18 cellular contexts compared by ENCODE assay signal in the genomic region with DNA sequence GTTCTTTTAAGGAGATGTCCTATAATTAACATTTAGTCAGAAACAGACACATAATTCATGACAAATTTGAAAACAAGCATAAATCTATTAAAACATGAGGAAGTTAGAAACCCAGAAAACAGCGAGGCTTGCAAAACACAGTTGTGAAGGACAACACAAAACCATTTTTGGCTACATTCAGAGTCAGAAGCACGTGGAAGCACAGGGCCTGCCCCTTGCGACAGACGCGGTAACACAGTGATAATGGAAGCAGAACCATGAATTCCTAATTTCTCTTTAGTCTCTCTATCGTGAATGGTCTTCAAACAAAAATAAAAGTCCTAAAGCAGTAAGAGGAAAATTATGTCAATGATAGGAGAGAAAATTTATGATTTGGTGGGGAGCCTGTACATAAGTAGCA. TPM values are rescaled to one million over a fixed set of nuclear protein-coding genes. Genes with fewer than 3 reads are reported as not detected.
DNase-seq lines count a peak whose midpoint lies in the region; ATAC-seq and TF ChIP-seq lines count a peak whose summit lies in the region.
"Had no signal": no experiment of that assay in that cellular context is flagged by ENCODE, and none has a peak within 500 bp of the region (broad histone marks: within the 10 kb centered on the region; RNA-seq: fewer than 3 reads in every experiment).

No MANE protein-coding gene starts in this region.

- H3K4me1 ChIP-seq in right atrium auricular region (peaks cover 0 to 33% of the 10 kb centered on the region in 2 donors), aorta (ENCODE audit: control insufficient read depth in 1 of 2, insufficient read depth in 2 of 2, low read length in 2 of 2) (peaks cover 0 to 2% of the 10 kb centered on the region in 2 donors)

- H3K4me3 ChIP-seq in right atrium auricular region (no peak overlapping the region), aorta (ENCODE audit: low read length in 2 of 2) (no peak overlapping the region)
- H3K4me3 ChIP-seq: esophagus muscularis mucosa had no signal

- H3K27me3 ChIP-seq in right atrium auricular region (no peaks in the 10 kb centered on the region), aorta (ENCODE audit: control insufficient read depth in 1 of 2, insufficient read depth in 2 of 2, low read length in 1 of 2) (no peaks in the 10 kb centered on the region)
- H3K27me3 ChIP-seq: brain microvascular endothelial cell, esophagus muscularis mucosa had no signal

- DNase-seq in Right ventricle myocardium inferior (ENCODE audit: missing footprints) (no peak), right atrium auricular region (ENCODE audit: low spot score) (no peak), erythroblast (lab: John Stamatoyannopoulos, UW) (peak; percentile 31 to 60), mucosa of gallbladder (ENCODE audit: low spot score) (peak; percentile 18), aorta (peak in 1 of 2 donors; percentile 77), glutamatergic neuron (no peak), NCI-H1436 treated with DMSO at 0.1 percent for 48 hours (lab: John Stamatoyannopoulos, UW) (no peak)
- DNase-seq in activated CD4-positive, alpha-beta T cell treated with anti-CD3 and anti-CD28 coated beads, Interleukin-2, amount 50 U/mL, for 1 hour = no peak
- DNase-seq: activated CD4-positive, alpha-beta T cell treated with anti-CD3 and anti-CD28 coated beads for 36 hours; activated naive CD4-positive, alpha-beta T cell treated with anti-CD3 and anti-CD28 coated beads, Interleukin-2, amount 10 ng/mL, durations not matched to agents 7 days and 5 days; brain microvascular endothelial cell; DMS79 treated with DMSO at 0.1 percent for 48 hours; hippocampal formation; Karpas-422; NCI-H2227 treated with DMSO at 0.1 percent for 48 hours; SHP77 treated with DMSO at 0.1 percent for 48 hours had no signal

- no peaks in the 10 kb centered on the region for H3K36me3 ChIP-seq in right atrium auricular region
- no peaks in the 10 kb centered on the region for H3K36me3 ChIP-seq in aorta (ENCODE audit: control insufficient read depth in 1 of 2, insufficient read depth in 2 of 2, low read length in 1 of 2)
- H3K36me3 ChIP-seq: brain microvascular endothelial cell, esophagus muscularis mucosa had no signal

- TF ChIP-seq CTCF in right atrium auricular region (IDR thresholded peaks at IDR 0.05) (no peak), glutamatergic neuron (IDR thresholded peaks at IDR 0.05; ENCODE audit: partially characterized antibody, unreplicated experiment) (no peak)

- 86 to 87% methylated on average over 6 of the region's 6 CpGs for WGBS in aorta, 2 donors

- no peaks in the 10 kb centered on the region for H3K4me1 Mint-ChIP-seq in glutamatergic neuron (ENCODE audit: low read depth, unreplicated experiment)
- H3K4me1 Mint-ChIP-seq: activated CD4-positive, alpha-beta T cell treated with anti-CD3 and anti-CD28 coated beads for 36 hours had no signal

- H3K27ac ChIP-seq in right atrium auricular region = peak overlapping the region in 1 of 2 donors; percentile 39
- no peak overlapping the region for H3K27ac ChIP-seq in aorta (ENCODE audit: low read depth in 1 of 2, low read length in 2 of 2)
- H3K27ac ChIP-seq: brain microvascular endothelial cell had no signal

- H3K27me3 Mint-ChIP-seq in glutamatergic neuron (ENCODE audit: unreplicated experiment) = no peaks in the 10 kb centered on the region
- H3K27me3 Mint-ChIP-seq: activated CD4-positive, alpha-beta T cell treated with anti-CD3 and anti-CD28 coated beads for 36 hours; activated naive CD4-positive, alpha-beta T cell treated with anti-CD3 and anti-CD28 coated beads, Interleukin-2, amount 10 ng/mL, durations not matched to agents 7 days and 5 days had no signal

- TF ChIP-seq POLR2A in erythroblast (IDR thresholded peaks at IDR 0.05; ENCODE audit: low read length) = no peak

- ATAC-seq in Right ventricle myocardium inferior (peak; percentile 54), aorta (ENCODE audit: low FRiP score) (peak; percentile 57)
- ATAC-seq: activated CD4-positive, alpha-beta T cell treated with anti-CD3 and anti-CD28 coated beads for 36 hours; stimulated activated effector memory CD8-positive, alpha-beta T cell treated with anti-CD3 and anti-CD28 coated beads, Interleukin-12 subunit alpha, Interleukin-12 subunit beta, amount 100 ng/mL, for 72 hours had no signal

- H3K36me3 Mint-ChIP-seq in glutamatergic neuron (ENCODE audit: unreplicated experiment) = no peaks in the 10 kb centered on the region
- H3K36me3 Mint-ChIP-seq: stimulated activated effector memory CD8-positive, alpha-beta T cell treated with anti-CD3 and anti-CD28 coated beads, Interleukin-12 subunit alpha, Interleukin-12 subunit beta, amount 100 ng/mL, for 72 hours had no signal

- H3K9me3 Mint-ChIP-seq in glutamatergic neuron (ENCODE audit: unreplicated experiment) = no peaks in the 10 kb centered on the region
- H3K9me3 Mint-ChIP-seq: activated naive CD4-positive, alpha-beta T cell treated with anti-CD3 and anti-CD28 coated beads, Interleukin-2, amount 10 ng/mL, durations not matched to agents 7 days and 5 days; stimulated activated effector memory CD8-positive, alpha-beta T cell treated with anti-CD3 and anti-CD28 coated beads, Interleukin-12 subunit alpha, Interleukin-12 subunit beta, amount 100 ng/mL, for 72 hours had no signal

- H3K9me3 ChIP-seq in right atrium auricular region (no peaks in the 10 kb centered on the region), aorta (ENCODE audit: control insufficient read depth, low read length) (no peaks in the 10 kb centered on the region)
- H3K9me3 ChIP-seq: esophagus muscularis mucosa had no signal

- intact Hi-C loops in Right ventricle myocardium inferior (cut with DNase I) = no loop called here
- intact Hi-C loops in aorta (cut with DNase I) = no loop called here

- no peak overlapping the region for H3K4me3 Mint-ChIP-seq in glutamatergic neuron (ENCODE audit: unreplicated experiment)
- H3K4me3 Mint-ChIP-seq: activated CD4-positive, alpha-beta T cell treated with anti-CD3 and anti-CD28 coated beads for 36 hours; activated naive CD4-positive, alpha-beta T cell treated with anti-CD3 and anti-CD28 coated beads, Interleukin-2, amount 10 ng/mL, durations not matched to agents 7 days and 5 days; stimulated activated effector memory CD8-positive, alpha-beta T cell treated with anti-CD3 and anti-CD28 coated beads, Interleukin-12 subunit alpha, Interleukin-12 subunit beta, amount 100 ng/mL, for 72 hours had no signal

- H3K27ac Mint-ChIP-seq in glutamatergic neuron (ENCODE audit: unreplicated experiment) = no peak overlapping the region
- H3K27ac Mint-ChIP-seq: activated CD4-positive, alpha-beta T cell treated with anti-CD3 and anti-CD28 coated beads for 36 hours; activated naive CD4-positive, alpha-beta T cell treated with anti-CD3 and anti-CD28 coated beads, Interleukin-2, amount 10 ng/mL, durations not matched to agents 7 days and 5 days; stimulated activated effector memory CD8-positive, alpha-beta T cell treated with anti-CD3 and anti-CD28 coated beads, Interleukin-12 subunit alpha, Interleukin-12 subunit beta, amount 100 ng/mL, for 72 hours had no signal

RNA-seq across cellular contexts. Expression of gene NCEH1, which starts 12.2 kb away (rescaled TPM):
- total RNA-seq in Right ventricle myocardium inferior (60.4 TPM), right atrium auricular region (10 to 100 TPM; 14.3 to 21.1 TPM), mucosa of gallbladder (15.1 TPM), aorta (10 to 100 TPM; 10.2 to 12.5 TPM), glutamatergic neuron (ENCODE audit: unreplicated experiment) (1.5 TPM)
- polyA plus RNA-seq in aorta = 1 to 10 TPM; 2.3 to 2.8 TPM

RNA-seq across cellular contexts. Expression of gene ECT2, which starts 51.9 kb away (rescaled TPM):
- total RNA-seq in Right ventricle myocardium inferior = 6.3 TPM
- total RNA-seq in right atrium auricular region = 1 to 10 TPM; 2.2 to 4.2 TPM
- 11.2 TPM for total RNA-seq in mucosa of gallbladder
- total RNA-seq in aorta = 10 to 100 TPM in 1 of 2 donors, 1 to 10 TPM in 1; 4.1 to 10.0 TPM
- 1 to 10 TPM; 2.8 to 7.4 TPM for polyA plus RNA-seq in aorta
- total RNA-seq in glutamatergic neuron (ENCODE audit: unreplicated experiment) = 11.5 TPM

Comparison
In these comparisons a context has a peak if more than half of its experiments do, and no peak if none do; other contexts are left out.
1. DNase-seq: peak in erythroblast (2 of 2) and mucosa of gallbladder (single experiment); none in Right ventricle myocardium inferior (single experiment), right atrium auricular region (single experiment), glutamatergic neuron (single experiment), NCI-H1436 treated with DMSO at 0.1 percent for 48 hours (single experiment) and activated CD4-positive, alpha-beta T cell treated with anti-CD3 and anti-CD28 coated beads, Interleukin-2, amount 50 U/mL, for 1 hour (single experiment).